ENCODE assay signal across 18 cellular contexts in the genomic region with DNA sequence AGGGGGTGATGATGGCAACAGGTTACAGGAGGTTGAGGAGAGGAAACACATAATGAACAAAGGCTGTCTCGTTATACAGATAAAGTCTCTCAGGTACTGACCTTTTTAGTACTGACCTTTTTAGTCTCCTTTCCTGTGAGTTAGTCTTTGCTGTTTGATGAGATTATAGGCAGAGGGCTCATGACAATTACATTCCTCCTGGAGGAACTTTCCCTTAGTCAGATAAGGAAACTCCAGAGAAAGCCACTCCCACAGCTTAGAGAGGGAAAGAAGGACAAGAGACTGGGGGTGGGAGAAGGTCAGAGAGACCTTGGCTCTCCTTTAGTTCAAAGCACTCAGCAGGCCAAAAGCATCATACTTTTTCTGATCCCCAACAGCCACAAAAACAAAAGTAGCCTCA. TPM values are rescaled to one million over a fixed set of nuclear protein-coding genes. Genes with fewer than 3 reads are reported as not detected.
A peak's percentile ranks its signal among the peaks of the same experiment; 100 is the strongest.
DNase-seq lines count a peak whose midpoint lies in the region; ATAC-seq and TF ChIP-seq lines count a peak whose summit lies in the region.
"Had no signal": no experiment of that assay in that cellular context is flagged by ENCODE, and none has a peak within 500 bp of the region (broad histone marks: within the 10 kb centered on the region; RNA-seq: fewer than 3 reads in every experiment).

No MANE protein-coding gene starts in this region.

- H3F3A ChIP-seq in GM23338 (replicated peaks; ENCODE audit: low read depth) (no peaks in the 10 kb centered on the region), neural progenitor cell (ENCODE audit: low read depth) (peaks cover 37% of the 10 kb centered on the region)

- no peaks in the 10 kb centered on the region for H3K9me2 ChIP-seq in GM23338 (ENCODE audit: insufficient read depth)

- no peak overlapping the region for H3K27ac Mint-ChIP-seq in GM23338
- H3K27ac Mint-ChIP-seq in neural progenitor cell: peak overlapping the region; percentile 29
- no peak overlapping the region for H3K27ac Mint-ChIP-seq in activated naive CD8-positive, alpha-beta T cell treated with anti-CD3 and anti-CD28 coated beads, Interleukin-2, amount 50 U/mL, for 24 hours

- peak; percentile 37 for DNase-seq in GM23338 (ENCODE audit: low spot score)
- DNase-seq in astrocyte of the hippocampus (ENCODE audit: low read depth, low spot score): peak; percentile 21
- peak; percentile 23 for DNase-seq in iPS-NIHi11 (ENCODE audit: low spot score)
- DNase-seq in neural progenitor cell (ENCODE audit: low spot score): peak; percentile 60
- DNase-seq in activated naive CD8-positive, alpha-beta T cell treated with anti-CD3 and anti-CD28 coated beads, Interleukin-2, amount 50 U/mL, for 24 hours: no peak
- DNase-seq in activated effector memory CD4-positive, alpha-beta T cell treated with anti-CD3 and anti-CD28 coated beads, Interleukin-2, amount 50 U/mL, for 16 hours: no peak
- no peak for DNase-seq in SJCRH30
- DNase-seq: DMS 273 treated with DMSO at 0.1 percent for 48 hours; NCI-H1048; NCI-H1436 treated with DMSO at 0.1 percent for 48 hours; NCI-H2081; NCI-H2227 treated with DMSO at 0.1 percent for 48 hours; NCI-H526; NK-92 treated with Interleukin-12 subunit alpha and Interleukin-12 subunit beta, amount 100 ng/mL, for 24 hours; RPMI8226; SIG-M5 had no signal

- H3K9ac ChIP-seq in neural progenitor cell: no peak overlapping the region
- H3K9ac ChIP-seq: KMS-11 had no signal

- H3K4me3 Mint-ChIP-seq in GM23338 (no peak overlapping the region), neural progenitor cell (no peak overlapping the region)
- H3K4me3 Mint-ChIP-seq in activated naive CD8-positive, alpha-beta T cell treated with anti-CD3 and anti-CD28 coated beads, Interleukin-2, amount 50 U/mL, for 24 hours: no peak overlapping the region

- no peak overlapping the region for H3K4me2 ChIP-seq in GM23338
- peak overlapping the region; percentile 19 for H3K4me2 ChIP-seq in neural progenitor cell
- H3K4me2 ChIP-seq: KMS-11 had no signal

- H3K27me3 Mint-ChIP-seq in GM23338 (ENCODE audit: insufficient read depth, low read depth, poor library complexity): peaks cover 5% of the 10 kb centered on the region
- H3K27me3 Mint-ChIP-seq in neural progenitor cell (ENCODE audit: insufficient read depth, low read depth): peaks cover 2% of the 10 kb centered on the region
- H3K27me3 Mint-ChIP-seq in activated naive CD8-positive, alpha-beta T cell treated with anti-CD3 and anti-CD28 coated beads, Interleukin-2, amount 50 U/mL, for 24 hours: peaks cover 2% of the 10 kb centered on the region

- peaks cover 8% of the 10 kb centered on the region for H3K9me3 Mint-ChIP-seq in GM23338
- peaks cover 9% of the 10 kb centered on the region for H3K9me3 Mint-ChIP-seq in neural progenitor cell
- peaks cover 6% of the 10 kb centered on the region for H3K9me3 Mint-ChIP-seq in activated naive CD8-positive, alpha-beta T cell treated with anti-CD3 and anti-CD28 coated beads, Interleukin-2, amount 50 U/mL, for 24 hours

- H2AFZ ChIP-seq in GM23338 (no peak overlapping the region), neural progenitor cell (replicated peaks) (no peak overlapping the region)

- H3K27me3 ChIP-seq in GM23338 (ENCODE audit: insufficient read depth) (no peaks in the 10 kb centered on the region), neural progenitor cell (no peaks in the 10 kb centered on the region), SJCRH30 (no peaks in the 10 kb centered on the region)

- H3K79me2 ChIP-seq in GM23338 (replicated peaks; ENCODE audit: insufficient read depth) (no peaks in the 10 kb centered on the region), neural progenitor cell (ENCODE audit: low read depth) (no peaks in the 10 kb centered on the region)

- H3K27ac ChIP-seq in GM23338 (ENCODE audit: low read depth) (no peak overlapping the region), neural progenitor cell (no peak overlapping the region), SJCRH30 (no peak overlapping the region)
- H3K27ac ChIP-seq: C4-2B, KMS-11 had no signal

- no peak overlapping the region for H3K4me3 ChIP-seq in GM23338
- no peak overlapping the region for H3K4me3 ChIP-seq in neural progenitor cell
- H3K4me3 ChIP-seq in SJCRH30: no peak overlapping the region

- H3K4me1 ChIP-seq in GM23338 (ENCODE audit: insufficient read depth) (peaks cover under 1% of the 10 kb centered on the region; the same call in 1 of the 2 replicates), neural progenitor cell (peaks cover 27% of the 10 kb centered on the region), SJCRH30 (no peaks in the 10 kb centered on the region)

- peaks cover 8% of the 10 kb centered on the region for H3K9me3 ChIP-seq in neural progenitor cell (ENCODE audit: low read depth)
- H3K9me3 ChIP-seq in SJCRH30 (replicated peaks): no peaks in the 10 kb centered on the region

- TF ChIP-seq CTCF in GM23338 (conservative IDR thresholded peaks at IDR 0.05; ENCODE audit: low read depth in 2 of 2) (no peak), neural progenitor cell (IDR thresholded peaks at IDR 0.05) (no peak)

- H3K36me3 ChIP-seq in GM23338 (ENCODE audit: insufficient read depth) (0 out of 2 replicates have a peak, but pooled peaks cover 6% of the 10 kb centered on the region), neural progenitor cell (no peaks in the 10 kb centered on the region), SJCRH30 (no peaks in the 10 kb centered on the region)

- H4K20me1 ChIP-seq in GM23338 (replicated peaks; ENCODE audit: insufficient read depth) (no peaks in the 10 kb centered on the region), neural progenitor cell (ENCODE audit: low read depth) (no peaks in the 10 kb centered on the region)

- 0 out of 3 replicates have a peak, but pooled peaks cover 3% of the 10 kb centered on the region for H3K36me3 Mint-ChIP-seq in GM23338 (ENCODE audit: low read depth)
- H3K36me3 Mint-ChIP-seq in neural progenitor cell: no peaks in the 10 kb centered on the region
- H3K36me3 Mint-ChIP-seq in activated naive CD8-positive, alpha-beta T cell treated with anti-CD3 and anti-CD28 coated beads, Interleukin-2, amount 50 U/mL, for 24 hours (ENCODE audit: low read depth): peaks cover 6% of the 10 kb centered on the region

- peaks cover 23% of the 10 kb centered on the region for H3K4me1 Mint-ChIP-seq in GM23338
- peaks cover 28% of the 10 kb centered on the region for H3K4me1 Mint-ChIP-seq in neural progenitor cell
- no peaks in the 10 kb centered on the region for H3K4me1 Mint-ChIP-seq in activated naive CD8-positive, alpha-beta T cell treated with anti-CD3 and anti-CD28 coated beads, Interleukin-2, amount 50 U/mL, for 24 hours

- ATAC-seq in GM23338: peak; percentile 73
- ATAC-seq in activated naive CD8-positive, alpha-beta T cell treated with anti-CD3 and anti-CD28 coated beads, Interleukin-2, amount 50 U/mL, for 24 hours: no peak

TF ChIP-seq in GM23338, 12 proteins besides CTCF, POLR2A, EP300 and RAD21 (continues in another document):
- no peak for TF ChIP-seq ZNF114 (CRISPR knock-in tag; IDR thresholded peaks at IDR 0.05)
- no peak for TF ChIP-seq JUNB (IDR thresholded peaks at IDR 0.05; ENCODE audit: unreplicated experiment)
- no peak for TF ChIP-seq POLR2AphosphoS5 (IDR thresholded peaks at IDR 0.05; ENCODE audit: low read depth)
- TF ChIP-seq, protein P1, sequence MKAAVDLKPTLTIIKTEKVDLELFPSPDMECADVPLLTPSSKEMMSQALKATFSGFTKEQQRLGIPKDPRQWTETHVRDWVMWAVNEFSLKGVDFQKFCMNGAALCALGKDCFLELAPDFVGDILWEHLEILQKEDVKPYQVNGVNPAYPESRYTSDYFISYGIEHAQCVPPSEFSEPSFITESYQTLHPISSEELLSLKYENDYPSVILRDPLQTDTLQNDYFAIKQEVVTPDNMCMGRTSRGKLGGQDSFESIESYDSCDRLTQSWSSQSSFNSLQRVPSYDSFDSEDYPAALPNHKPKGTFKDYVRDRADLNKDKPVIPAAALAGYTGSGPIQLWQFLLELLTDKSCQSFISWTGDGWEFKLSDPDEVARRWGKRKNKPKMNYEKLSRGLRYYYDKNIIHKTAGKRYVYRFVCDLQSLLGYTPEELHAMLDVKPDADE (IDR thresholded peaks at IDR 0.05): no peak
- no peak for TF ChIP-seq ZNF331 (CRISPR knock-in tag; IDR thresholded peaks at IDR 0.05; ENCODE audit: low read depth)
- TF ChIP-seq EZH2 (IDR thresholded peaks at IDR 0.05; ENCODE audit: low read depth, unreplicated experiment): no peak
- TF ChIP-seq CREB1 (CRISPR knock-in tag; IDR thresholded peaks at IDR 0.05; ENCODE audit: low read depth): no peak
- no peak for TF ChIP-seq NANOG (IDR thresholded peaks at IDR 0.05; ENCODE audit: borderline replicate concordance)

RNA-seq across cellular contexts. Expression of a gene that starts 15.3 kb away (rescaled TPM):
- 131 and 165 TPM in 2 replicates for total RNA-seq in GM23338 (2014; rRNA removed; shearing (Covaris generic))
- polyA plus RNA-seq in GM23338 (2016; fragmentation: Nextera tagmentation; extraction: Ambion mirVana): 105 and 116 TPM in 2 replicates
- total RNA-seq in neural progenitor cell (ENCODE audit: low replicate concordance): 74.5 and 127 TPM in 2 replicates
- 50.0 and 59.8 TPM in 2 replicates for total RNA-seq in SJCRH30 (2014; rRNA removed; shearing (Covaris generic))

Comparison
In these comparisons a context has a peak if more than half of its experiments do, and no peak if none do; other contexts are left out.
1. DNase-seq: peak in GM23338 (single experiment), astrocyte of the hippocampus (single experiment), iPS-NIHi11 (single experiment) and neural progenitor cell (single experiment); none in activated naive CD8-positive, alpha-beta T cell treated with anti-CD3 and anti-CD28 coated beads, Interleukin-2, amount 50 U/mL, for 24 hours (single experiment), activated effector memory CD4-positive, alpha-beta T cell treated with anti-CD3 and anti-CD28 coated beads, Interleukin-2, amount 50 U/mL, for 16 hours (single experiment) and SJCRH30 (0 of 2).